ENCODE assay signal across 9 cellular contexts in genomic region chr2:85704800-85705679, GRCh38. TPM values are rescaled to one million over a fixed set of nuclear protein-coding genes. Genes with fewer than 3 reads are reported as not detected.
DNase-seq lines count a peak whose midpoint lies in the region; ATAC-seq lines count a peak whose summit lies in the region.
"Had no signal": no experiment of that assay in that cellular context is flagged by ENCODE, and none has a peak within 500 bp of the region (broad histone marks: within the 10 kb centered on the region; RNA-seq: fewer than 3 reads in every experiment).

No MANE protein-coding gene starts in this region.

- no peak overlapping the region for H3K4me3 ChIP-seq in HAP-1
- H3K4me3 ChIP-seq: cardiac muscle cell had no signal

- H3K4me3 Mint-ChIP-seq in T-cell: peak overlapping the region in 1 of 3 donors; percentile 37

- peaks cover 4% of the 10 kb centered on the region for H3K4me1 ChIP-seq in HAP-1

- peaks cover 15 to 40% (median 18%) of the 10 kb centered on the region in 3 donors for H3K4me1 Mint-ChIP-seq in T-cell

- in situ Hi-C loops in HAP-1 (cut with MboI; ENCODE audit: low sequenced_read_pairs): no loop called here

- DNase-seq in T-cell (peak in 23 of 34 experiments; percentile 9 to 57 (median 39)), left lobe of liver (ENCODE audit: low spot score) (peak; percentile 40), pons (ENCODE audit: low spot score) (no peak), HAP-1 (ENCODE audit: low spot score in 2 of 2) (no peak)

- H3K27me3 Mint-ChIP-seq in T-cell: peaks cover 6 to 7% of the 10 kb centered on the region in 2 donors

- no peaks in the 10 kb centered on the region for H3K9me3 Mint-ChIP-seq in T-cell

- H3K9me3 ChIP-seq in HAP-1: no peaks in the 10 kb centered on the region

- H3K36me3 ChIP-seq in HAP-1 (replicated peaks): no peaks in the 10 kb centered on the region
- H3K36me3 ChIP-seq: cardiac muscle cell had no signal

- POLR2A ChIA-PET in T-cell (lab: Charles Lee): interaction anchor here in 1 of 2 donors (1.3 kb wide), 2 partner anchors 331 to 745 kb away, joined by 3 to 5 read pairs; no protein-coding TSS in a partner anchor

- no peaks in the 10 kb centered on the region for H3K36me3 Mint-ChIP-seq in T-cell

- CTCF ChIA-PET in T-cell (lab: Charles Lee): interaction anchor here (0.6 to 5.8 kb wide), 8 partner anchors 10 to 184 kb away, joined by 3 to 48 read pairs (median 4); partner anchors contain the start of genes GNLY (in 1 of the 2) and ST3GAL5 (in 1 of the 2)

- peak overlapping the region in 1 of 2 donors; percentile 50 for H3K27ac Mint-ChIP-seq in T-cell

- peaks cover 12% of the 10 kb centered on the region for H3K27me3 ChIP-seq in HAP-1 (ENCODE audit: low read depth)

- ATAC-seq in GM18502 (IDR thresholded peaks at IDR 0.05; ENCODE audit: poor library complexity, unreplicated experiment) (peak; percentile 72), HG02798 (IDR thresholded peaks at IDR 0.05; ENCODE audit: poor library complexity, unreplicated experiment) (peak; percentile 56), T-cell (replicated peaks in 1 of 4) (peak in 2 of 4 experiments; percentile 33 to 71), left lobe of liver (no peak), HG03139 (IDR thresholded peaks at IDR 0.05; ENCODE audit: unreplicated experiment) (no peak), HG03439 (IDR thresholded peaks at IDR 0.05; ENCODE audit: unreplicated experiment) (no peak)

RNA-seq across cellular contexts. Expression of gene GNLY, which starts 10.9 kb away (rescaled TPM):
- 100 to 1,000 TPM in 1 of 5 donors, 10 to 100 TPM in 4; 17.3 to 377 (median 82.9) TPM for total RNA-seq in T-cell
- total RNA-seq in left lobe of liver: 0.68 TPM
- total RNA-seq: cardiac muscle cell had no signal

RNA-seq across cellular contexts. Expression of gene SFTPB, which starts 37.0 kb away (rescaled TPM):
- total RNA-seq in T-cell: 10 to 100 TPM in 3 of 5 donors, not detected in 2; 11.6 to 18.6 (median 16.0) TPM
- 9.8 TPM for total RNA-seq in left lobe of liver
- total RNA-seq: cardiac muscle cell had no signal

RNA-seq across cellular contexts. Expression of gene ATOH8, which starts 48.8 kb away (rescaled TPM):
- total RNA-seq in T-cell: under 1 TPM in 1 of 5 donors, not detected in 4; 0.20 TPM
- total RNA-seq in left lobe of liver: 28.0 TPM

Comparison
In these comparisons a context has a peak if more than half of its experiments do, and no peak if none do; other contexts are left out.
1. ATAC-seq: peak in GM18502 (single experiment) and HG02798 (single experiment); none in left lobe of liver (single experiment), HG03139 (single experiment) and HG03439 (single experiment).
2. DNase-seq: peak in T-cell (23 of 34) and left lobe of liver (single experiment); none in pons (single experiment) and HAP-1 (0 of 2).
3. RNA of gene GNLY, which starts 10.9 kb away (total RNA-seq): 17.3 to 377 TPM in T-cell; 0.68 TPM in left lobe of liver (single experiment); every median in the first group is over 10 times any median in the second.
4. RNA of gene ATOH8, which starts 48.8 kb away (total RNA-seq): 28.0 TPM in left lobe of liver (single experiment); 0.20 TPM in T-cell; every median in the first group is over 10 times any median in the second.